Comparison of ENCODE assay signal across 8 cellular contexts in the genomic region with DNA sequence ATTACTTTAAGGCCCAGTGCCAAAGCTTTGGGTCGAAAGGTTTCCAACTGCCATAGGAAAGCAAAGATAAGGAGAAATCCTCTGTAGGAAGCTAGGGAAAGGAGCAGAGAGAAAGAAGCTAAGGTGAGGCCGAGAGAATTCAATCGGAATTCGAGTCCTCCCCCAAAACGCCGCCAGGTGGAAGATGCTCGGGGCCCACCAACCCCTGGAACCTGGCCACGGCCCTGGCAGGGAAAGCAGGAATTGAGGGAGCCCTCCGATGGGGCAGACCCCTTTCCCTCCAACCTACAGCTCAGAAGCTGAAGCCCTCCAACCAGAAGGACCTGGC. TPM values are rescaled to one million over a fixed set of nuclear protein-coding genes. Genes with fewer than 3 reads are reported as not detected.
DNase-seq lines count a peak whose midpoint lies in the region; ATAC-seq and TF ChIP-seq lines count a peak whose summit lies in the region.

No MANE protein-coding gene starts in this region.

- no peaks in the 10 kb centered on the region for H3K27me3 Mint-ChIP-seq in natural killer cell (ENCODE audit: low read depth in 2 of 2)

- peak overlapping the region; percentile 93 to 98 for H3K27ac ChIP-seq in coronary artery

- H3K4me1 Mint-ChIP-seq in natural killer cell: peaks cover 50 to 59% of the 10 kb centered on the region in 2 donors

- H3K9me3 ChIP-seq in NT2/D1 (ENCODE audit: insufficient read depth, low read length): no peaks in the 10 kb centered on the region

- TF ChIP-seq CTCF in coronary artery (IDR thresholded peaks at IDR 0.05): no peak
- TF ChIP-seq CTCF in natural killer cell (IDR thresholded peaks at IDR 0.05): no peak

- ATAC-seq in natural killer cell: no peak

- H3K9me3 Mint-ChIP-seq in natural killer cell: no peaks in the 10 kb centered on the region

- peak overlapping the region; percentile 92 for H3K9ac ChIP-seq in NT2/D1 (ENCODE audit: insufficient read length, low read depth)

- no peaks in the 10 kb centered on the region for H3K4me1 ChIP-seq in NT2/D1 (ENCODE audit: insufficient read depth, insufficient read length)

- H3K4me3 Mint-ChIP-seq in natural killer cell: peak overlapping the region; percentile 94

- no peaks in the 10 kb centered on the region for H3K36me3 Mint-ChIP-seq in natural killer cell

- intact Hi-C loops in natural killer cell (cut with micrococcal nuclease): loop anchor here (1.0 to 2.0 kb wide), 3 partner anchors 21 to 91 kb away; partner anchors contain the start of genes CDKN3, CGRRF1 and CNIH1

- peak overlapping the region; percentile 85 for H3K4me3 ChIP-seq in NT2/D1 (ENCODE audit: insufficient read length, low read depth)
- H3K4me3 ChIP-seq in coronary artery: peak overlapping the region; percentile 98

- peak overlapping the region; percentile 82 to 86 for H3K27ac Mint-ChIP-seq in natural killer cell

- DNase-seq in NCI-H510A treated with DMSO at 0.1 percent for 48 hours (lab: John Stamatoyannopoulos, UW) (peak; percentile 54), NCI-H510A (lab: John Stamatoyannopoulos, UW) (no peak), NT2/D1 (ENCODE audit: low read depth, low spot score) (no peak), coronary artery (ENCODE audit: low spot score) (no peak), natural killer cell (no peak), occipital lobe (lab: John Stamatoyannopoulos, UW) (no peak), NCI-H226 (no peak), NCI-H1694 (lab: John Stamatoyannopoulos, UW) (no peak)

- H3K27me3 ChIP-seq in NT2/D1 (ENCODE audit: insufficient read depth, insufficient read length): no peaks in the 10 kb centered on the region

- peaks cover 6% of the 10 kb centered on the region for H3K36me3 ChIP-seq in NT2/D1 (ENCODE audit: insufficient read depth, insufficient read length, low read length)

RNA-seq across cellular contexts. Expression of gene GMFB, which starts 0.5 kb away (rescaled TPM):
- total RNA-seq in natural killer cell (10 to 100 TPM; 46.4 to 55.1 (median 52.8) TPM), occipital lobe (257 TPM)

RNA-seq across cellular contexts. Expression of gene CGRRF1, which starts 21.4 kb away (rescaled TPM):
- 10 to 100 TPM; 25.4 to 30.1 (median 26.7) TPM for total RNA-seq in natural killer cell
- 18.9 TPM for total RNA-seq in occipital lobe

RNA-seq across cellular contexts. Expression of gene CNIH1, which starts 47.1 kb away (rescaled TPM):
- total RNA-seq in natural killer cell: 10 to 100 TPM; 20.4 to 30.9 (median 25.7) TPM
- 39.3 TPM for total RNA-seq in occipital lobe
